ENCODE assay signal across 18 cellular contexts in genomic region chr21:38467911-38468310, GRCh38. TPM values are rescaled to one million over a fixed set of nuclear protein-coding genes. Genes with fewer than 3 reads are reported as not detected.
"Had no signal": no experiment of that assay in that cellular context is flagged by ENCODE, and none has a peak within 500 bp of the region (broad histone marks: within the 10 kb centered on the region; RNA-seq: fewer than 3 reads in every experiment).

No MANE protein-coding gene starts in this region.

- H3K36me3 Mint-ChIP-seq: activated naive CD8-positive, alpha-beta T cell treated with anti-CD3 and anti-CD28 coated beads for 36 hours; memory B cell; stimulated activated memory B cell treated with anti-CD40 and anti-IgM and Interleukin-4, amounts not matched to agents 10 μg/mL and 1 μg/mL and 100 μg/mL, for 72 hours had no signal

- H3K4me1 Mint-ChIP-seq: activated naive CD8-positive, alpha-beta T cell treated with anti-CD3 and anti-CD28 coated beads for 36 hours; memory B cell; nephron; stimulated activated memory B cell treated with anti-CD40 and anti-IgM and Interleukin-4, amounts not matched to agents 10 μg/mL and 1 μg/mL and 100 μg/mL, for 72 hours had no signal

- H3K4me1 ChIP-seq: tibial nerve had no signal

- H3K9me3 Mint-ChIP-seq: activated CD8-positive, alpha-beta T cell treated with anti-CD3 and anti-CD28 coated beads for 36 hours; activated naive CD8-positive, alpha-beta T cell treated with anti-CD3 and anti-CD28 coated beads for 36 hours; dendritic cell treated with granulocyte-macrophage colony-stimulating factor and Interleukin-4, amounts not matched to agents 40 ng/mL and 50 ng/mL, for 4 days; nephron had no signal

- H3K27me3 ChIP-seq: brain microvascular endothelial cell, left lung, tibial nerve had no signal

- H3K4me3 Mint-ChIP-seq: activated CD8-positive, alpha-beta T cell treated with anti-CD3 and anti-CD28 coated beads for 36 hours; activated naive CD8-positive, alpha-beta T cell treated with anti-CD3 and anti-CD28 coated beads for 36 hours; activated T-cell treated with anti-CD3 and anti-CD28 coated beads, Interleukin-2, amount 50 U/mL, for 72 hours; memory B cell; nephron; stimulated activated memory B cell treated with anti-CD40 and anti-IgM and Interleukin-4, amounts not matched to agents 10 μg/mL and 1 μg/mL and 100 μg/mL, for 72 hours had no signal

- H3K27ac Mint-ChIP-seq: activated CD8-positive, alpha-beta T cell treated with anti-CD3 and anti-CD28 coated beads for 36 hours; activated naive CD8-positive, alpha-beta T cell treated with anti-CD3 and anti-CD28 coated beads for 36 hours; activated T-cell treated with anti-CD3 and anti-CD28 coated beads, Interleukin-2, amount 50 U/mL, for 72 hours; dendritic cell treated with granulocyte-macrophage colony-stimulating factor and Interleukin-4, amounts not matched to agents 40 ng/mL and 50 ng/mL, for 4 days; memory B cell; nephron; stimulated activated memory B cell treated with anti-CD40 and anti-IgM and Interleukin-4, amounts not matched to agents 10 μg/mL and 1 μg/mL and 100 μg/mL, for 72 hours had no signal

- H3K27ac ChIP-seq: brain microvascular endothelial cell, tibial nerve had no signal

- ATAC-seq: activated CD8-positive, alpha-beta T cell treated with anti-CD3 and anti-CD28 coated beads for 36 hours; activated T-cell treated with anti-CD3 and anti-CD28 coated beads, Interleukin-2, amount 50 U/mL, for 72 hours; sciatic nerve; stimulated activated memory B cell treated with anti-CD40 and anti-IgM and Interleukin-4, amounts not matched to agents 10 μg/mL and 1 μg/mL and 100 μg/mL, for 72 hours had no signal

- DNase-seq: activated CD4-positive, alpha-beta T cell treated with anti-CD3 and anti-CD28 coated beads for 4 hours; activated CD8-positive, alpha-beta memory T cell treated with anti-CD3 and anti-CD28 coated beads, Interleukin-2, amount 50 U/mL, for 4 hours; activated CD8-positive, alpha-beta T cell treated with anti-CD3 and anti-CD28 coated beads for 36 hours; activated gamma-delta T cell treated with Interleukin-2 at 50 U/mL for 16 hours; activated naive CD8-positive, alpha-beta T cell treated with anti-CD3 and anti-CD28 coated beads for 36 hours; activated T-cell treated with anti-CD3 and anti-CD28 coated beads, Interleukin-2, amount 50 U/mL, for 72 hours; brain microvascular endothelial cell; cerebellar nuclear complex; left lung; spleen; stimulated activated CD4-positive, alpha-beta T cell treated with anti-CD3 and anti-CD28 coated beads, Interleukin-1b, Interleukin-23, amount 100 ng/mL, for 48 hours; T-helper 2 cell had no signal

RNA-seq across cellular contexts. Expression of gene ERG, which starts 30.4 kb away (rescaled TPM):
- total RNA-seq: activated CD8-positive, alpha-beta T cell treated with anti-CD3 and anti-CD28 coated beads for 36 hours; activated naive CD8-positive, alpha-beta T cell treated with anti-CD3 and anti-CD28 coated beads for 36 hours had no signal
